ENCODE assay signal across 8 cellular contexts in genomic region chr19:10000171-10000826, GRCh38. TPM values are rescaled to one million over a fixed set of nuclear protein-coding genes. Genes with fewer than 3 reads are reported as not detected.
DNase-seq lines count a peak whose midpoint lies in the region; ATAC-seq, FAIRE-seq and TF ChIP-seq lines count a peak whose summit lies in the region.

No MANE protein-coding gene starts in this region.

- no peak for TF ChIP-seq EP300 in A549 (IDR thresholded peaks at IDR 0.05)

- no peak overlapping the region for H3K4me3 Mint-ChIP-seq in activated CD8-positive, alpha-beta T cell treated with anti-CD3 and anti-CD28 coated beads for 36 hours
- peak overlapping the region; percentile 15 for H3K4me3 Mint-ChIP-seq in stimulated activated effector memory CD8-positive, alpha-beta T cell treated with anti-CD3 and anti-CD28 coated beads, Interleukin-12 subunit alpha, Interleukin-12 subunit beta, amount 100 ng/mL, for 72 hours

- no peak for FAIRE-seq in A549 (lab: Jason Lieb, UNC)

- peaks cover 5% of the 10 kb centered on the region; the same call in 1 of the 3 replicates for H3K4me1 ChIP-seq in A549

- no peak for TF ChIP-seq POLR2A in A549 (IDR thresholded peaks at IDR 0.05; ENCODE audit: low read length)

- POLR2A ChIA-PET in A549 (lab: Yijun Ruan, JAX) = interaction anchor here (0.6 to 0.7 kb wide), 2 partner anchors 35 to 70 kb away, joined by 3 to 8 read pairs; no protein-coding TSS in a partner anchor
- POLR2A ChIA-PET in activated CD8-positive, alpha-beta T cell treated with anti-CD3 and anti-CD28 coated beads for 36 hours (lab: Charles Lee) = no interaction called here

- peaks cover 28% of the 10 kb centered on the region for H3K27me3 Mint-ChIP-seq in activated CD8-positive, alpha-beta T cell treated with anti-CD3 and anti-CD28 coated beads for 36 hours

- H3K9me3 Mint-ChIP-seq in activated CD8-positive, alpha-beta T cell treated with anti-CD3 and anti-CD28 coated beads for 36 hours = no peaks in the 10 kb centered on the region
- H3K9me3 Mint-ChIP-seq in stimulated activated effector memory CD8-positive, alpha-beta T cell treated with anti-CD3 and anti-CD28 coated beads, Interleukin-12 subunit alpha, Interleukin-12 subunit beta, amount 100 ng/mL, for 72 hours = no peaks in the 10 kb centered on the region

- TF ChIP-seq CTCF in A549 (IDR thresholded peaks at IDR 0.05) = peak; percentile 64
- peak; percentile 85 for TF ChIP-seq CTCF in GM12874 (IDR thresholded peaks at IDR 0.05; ENCODE audit: insufficient read depth, low read depth, low read length)
- peak; percentile 87 for TF ChIP-seq CTCF in activated CD8-positive, alpha-beta T cell treated with anti-CD3 and anti-CD28 coated beads for 36 hours (IDR thresholded peaks at IDR 0.05)

- no peaks in the 10 kb centered on the region for H3K9me3 ChIP-seq in A549

- peak overlapping the region; percentile 46; the same call in 2 of the 3 replicates for H3K4me2 ChIP-seq in A549

- 10% methylated on average over 11 of the region's 16 CpGs for WGBS in A549 (ENCODE audit: missing lambda C conversion rate)

- CTCF ChIA-PET in A549 (lab: Yijun Ruan, JAX) = interaction anchor here (0.6 to 3.7 kb wide), 42 partner anchors 8 to 1388 kb away, joined by 3 to 28 read pairs (median 4); partner anchors contain the start of gene COL5A3
- CTCF ChIA-PET in activated CD8-positive, alpha-beta T cell treated with anti-CD3 and anti-CD28 coated beads for 36 hours (lab: Charles Lee) = interaction anchor here (0.6 to 3.7 kb wide), 26 partner anchors 8 to 184 kb away, joined by 3 to 33 read pairs (median 4); no protein-coding TSS in a partner anchor

- H3K4me3 ChIP-seq in A549 = no peak overlapping the region

- H3K4me1 Mint-ChIP-seq in activated CD8-positive, alpha-beta T cell treated with anti-CD3 and anti-CD28 coated beads for 36 hours (ENCODE audit: low read depth) = peaks cover 11% of the 10 kb centered on the region
- peaks cover 44% of the 10 kb centered on the region for H3K4me1 Mint-ChIP-seq in stimulated activated effector memory CD8-positive, alpha-beta T cell treated with anti-CD3 and anti-CD28 coated beads, Interleukin-12 subunit alpha, Interleukin-12 subunit beta, amount 100 ng/mL, for 72 hours

- peak; percentile 79 to 82; a peak in 5 of 6 replicates for ATAC-seq in A549
- peak; percentile 71 for ATAC-seq in activated CD8-positive, alpha-beta T cell treated with anti-CD3 and anti-CD28 coated beads for 36 hours
- no peak for ATAC-seq in stimulated activated effector memory CD8-positive, alpha-beta T cell treated with anti-CD3 and anti-CD28 coated beads, Interleukin-12 subunit alpha, Interleukin-12 subunit beta, amount 100 ng/mL, for 72 hours
- no peak for ATAC-seq in esophagus mucosa

- H3K27ac Mint-ChIP-seq in activated CD8-positive, alpha-beta T cell treated with anti-CD3 and anti-CD28 coated beads for 36 hours = no peak overlapping the region
- H3K27ac Mint-ChIP-seq in stimulated activated effector memory CD8-positive, alpha-beta T cell treated with anti-CD3 and anti-CD28 coated beads, Interleukin-12 subunit alpha, Interleukin-12 subunit beta, amount 100 ng/mL, for 72 hours = no peak overlapping the region

- H3K36me3 Mint-ChIP-seq in activated CD8-positive, alpha-beta T cell treated with anti-CD3 and anti-CD28 coated beads for 36 hours (ENCODE audit: low read depth) = no peaks in the 10 kb centered on the region
- H3K36me3 Mint-ChIP-seq in stimulated activated effector memory CD8-positive, alpha-beta T cell treated with anti-CD3 and anti-CD28 coated beads, Interleukin-12 subunit alpha, Interleukin-12 subunit beta, amount 100 ng/mL, for 72 hours = peaks cover 80% of the 10 kb centered on the region

- no peak overlapping the region for H3K27ac ChIP-seq in A549

- peak; percentile 70 to 74 for DNase-seq in A549 (ENCODE audit: low read depth in 1 of 2, low spot score in 1 of 2)
- peak; percentile 61 for DNase-seq in NCI-H2227 treated with DMSO at 0.1 percent for 48 hours (lab: John Stamatoyannopoulos, UW)
- peak; percentile 82 for DNase-seq in activated CD8-positive, alpha-beta T cell treated with anti-CD3 and anti-CD28 coated beads for 36 hours
- DNase-seq in effector CD8-positive, alpha-beta T cell (lab: John Stamatoyannopoulos, UW) = peak; percentile 52
- DNase-seq in mucosa of gallbladder (ENCODE audit: low spot score) = peak; percentile 61
- DNase-seq in stimulated activated effector memory CD8-positive, alpha-beta T cell treated with anti-CD3 and anti-CD28 coated beads, Interleukin-12 subunit alpha, Interleukin-12 subunit beta, amount 100 ng/mL, for 72 hours (ENCODE audit: low spot score in 2 of 2) = peak; percentile 58 to 77

- intact Hi-C loops in activated CD8-positive, alpha-beta T cell treated with anti-CD3 and anti-CD28 coated beads for 36 hours (cut with micrococcal nuclease) = loop anchor here (5.0 kb wide), 1 partner anchor 68 kb away; no protein-coding TSS in a partner anchor

- peak; percentile 63 to 71 for TF ChIP-seq RAD21 in A549 (conservative IDR thresholded peaks at IDR 0.05 in 1 of 2, IDR thresholded peaks at IDR 0.05 in 1 of 2)

TF ChIP-seq in A549, 52 proteins besides CTCF, POLR2A, EP300 and RAD21:
- TF ChIP-seq KDM5A (IDR thresholded peaks at IDR 0.05) = no peak
- peak; percentile 53 for TF ChIP-seq SMC3 (IDR thresholded peaks at IDR 0.05)

RNA-seq across cellular contexts. Expression of gene COL5A3, which starts 10.0 kb away (rescaled TPM):
- 0.11 and 0.12 TPM in 2 replicates for polyA plus RNA-seq in A549 (2011; rRNA removed)
- 0.07 and 0.09 TPM in 2 replicates for polyA plus RNA-seq in A549 (2012; cell fraction: cytosol; rRNA removed)
- polyA plus RNA-seq in A549 (2012; cell fraction: nucleus; rRNA removed) = 0.24 and 0.36 TPM in 2 replicates
- polyA plus RNA-seq in A549 (2017; fragmentation: RNase III; extraction: RNeasy Plus Mini Kit Qiagen cat#74134 plus additional on column Dnase treatment) = 0.24 to 0.47 TPM (median 0.36 TPM) in 3 replicates
- 0.10 and 0.12 TPM in 2 replicates for polyA minus RNA-seq in A549 (2011; rRNA and poly(A)+ RNA removed)
- total RNA-seq in activated CD8-positive, alpha-beta T cell treated with anti-CD3 and anti-CD28 coated beads for 36 hours = 1 to 10 TPM; 2.7 to 2.8 TPM
- total RNA-seq in mucosa of gallbladder = 5.9 TPM
- total RNA-seq in esophagus mucosa = 5.6 TPM

RNA-seq across cellular contexts. Expression of gene RDH8, which starts 13.0 kb away (rescaled TPM):
- polyA plus RNA-seq in A549 (2011; rRNA removed) = not detected in 2 replicates
- not detected in 2 replicates for polyA plus RNA-seq in A549 (2012; cell fraction: cytosol; rRNA removed)
- not detected in 2 replicates for polyA plus RNA-seq in A549 (2012; cell fraction: nucleus; rRNA removed)
- 0.05 TPM in 1 of 3 replicates, not detected in the others for polyA plus RNA-seq in A549 (2017; fragmentation: RNase III; extraction: RNeasy Plus Mini Kit Qiagen cat#74134 plus additional on column Dnase treatment)
- polyA minus RNA-seq in A549 (2011; rRNA and poly(A)+ RNA removed) = not detected in 2 replicates
- not detected for total RNA-seq in activated CD8-positive, alpha-beta T cell treated with anti-CD3 and anti-CD28 coated beads for 36 hours
- total RNA-seq in mucosa of gallbladder = not detected
- total RNA-seq in esophagus mucosa = not detected

Comparison
In these comparisons a context has a peak if more than half of its experiments do, and no peak if none do; other contexts are left out.
1. ATAC-seq: peak in A549 (2 of 2) and activated CD8-positive, alpha-beta T cell treated with anti-CD3 and anti-CD28 coated beads for 36 hours (single experiment); none in stimulated activated effector memory CD8-positive, alpha-beta T cell treated with anti-CD3 and anti-CD28 coated beads, Interleukin-12 subunit alpha, Interleukin-12 subunit beta, amount 100 ng/mL, for 72 hours (single experiment) and esophagus mucosa (single experiment).
2. Peak in every context shown above with its lines, with median percentiles within 50 percentile points of each other: DNase-seq and CTCF ChIP-seq.